Comparison of ENCODE assay signal across 8 cellular contexts in genomic region chr16:29130131-29130711, GRCh38.
DNase-seq lines count a peak whose midpoint lies in the region; ATAC-seq and TF ChIP-seq lines count a peak whose summit lies in the region.
"Not testable (repeated sequence)": the region's sequence is repeated elsewhere in the genome, so short reads cannot be mapped to it uniquely, and the experiment has no call there.

No MANE protein-coding gene starts in this region.

- intact Hi-C loops in esophagus squamous epithelium (cut with DNase I); left ventricle myocardium inferior (cut with micrococcal nuclease); spleen (cut with DNase I; ENCODE audit: low total_unique reads); aorta (cut with DNase I): not testable (repeated sequence)

- not testable (repeated sequence) for TF ChIP-seq CTCF in Peyer's patch (IDR thresholded peaks at IDR 0.05); esophagus squamous epithelium (IDR thresholded peaks at IDR 0.05); left ventricle myocardium inferior (IDR thresholded peaks at IDR 0.05; ENCODE audit: borderline replicate concordance); neutrophil (IDR thresholded peaks at IDR 0.05); spleen (IDR thresholded peaks at IDR 0.05 in 8 of 11, conservative IDR thresholded peaks at IDR 0.05 in 3 of 11); tibial nerve (IDR thresholded peaks at IDR 0.05)

- H3K27me3 ChIP-seq in Peyer's patch; left ventricle myocardium inferior (ENCODE audit: low read depth); neutrophil; spleen (replicated peaks in 1 of 7); tibial nerve; aorta (ENCODE audit: control insufficient read depth in 1 of 2, insufficient read depth in 2 of 2, low read length in 1 of 2): not testable (repeated sequence)
- peaks cover 0 to 25% (median 0%) of the 10 kb centered on the region in 4 donors for H3K27me3 ChIP-seq in esophagus squamous epithelium

- peak; percentile 50 for ATAC-seq in left lobe of liver
- ATAC-seq in aorta (ENCODE audit: low FRiP score), result not testable (repeated sequence)

- DNase-seq in Peyer's patch; esophagus squamous epithelium (lab: John Stamatoyannopoulos, UW); left ventricle myocardium inferior; tibial nerve (ENCODE audit: low spot score in 2 of 2): not testable (repeated sequence)
- peak; percentile 80 for DNase-seq in left lobe of liver (ENCODE audit: low spot score)
- DNase-seq in spleen, result peak; percentile 68
- DNase-seq in aorta, result peak; percentile 43 to 71

- H3K27ac ChIP-seq in Peyer's patch (peak overlapping the region in 3 of 4 donors; percentile 16 to 39 (median 31)), esophagus squamous epithelium (peak overlapping the region; percentile 27 to 82 (median 65)), left ventricle myocardium inferior (replicated peaks) (peak overlapping the region; percentile 75), neutrophil (peak overlapping the region; percentile 69), spleen (peak overlapping the region in 5 of 8 donors; percentile 20 to 79 (median 70)), tibial nerve (peak overlapping the region; percentile 45 to 79 (median 60))
- H3K27ac ChIP-seq in aorta (ENCODE audit: low read depth in 1 of 2, low read length in 2 of 2), result not testable (repeated sequence)

- not testable (repeated sequence) for H3K36me3 ChIP-seq in Peyer's patch; esophagus squamous epithelium; left ventricle myocardium inferior; neutrophil; tibial nerve; aorta (ENCODE audit: control insufficient read depth in 1 of 2, insufficient read depth in 2 of 2, low read length in 1 of 2)
- peaks cover 0 to 15% (median 0%) of the 10 kb centered on the region in 6 donors for H3K36me3 ChIP-seq in spleen

- not testable (repeated sequence) for H3K9me3 ChIP-seq in Peyer's patch; esophagus squamous epithelium; left ventricle myocardium inferior (replicated peaks); neutrophil; spleen; tibial nerve; aorta (ENCODE audit: control insufficient read depth, low read length)

- not testable (repeated sequence) for H3K4me1 ChIP-seq in Peyer's patch; aorta (ENCODE audit: control insufficient read depth in 1 of 2, insufficient read depth in 2 of 2, low read length in 2 of 2)
- H3K4me1 ChIP-seq in esophagus squamous epithelium (peaks cover 0 to 35% (median 5%) of the 10 kb centered on the region in 3 donors), left ventricle myocardium inferior (peaks cover 42% of the 10 kb centered on the region), neutrophil (ENCODE audit: control insufficient read depth in 1 of 2, insufficient read depth in 1 of 2, low read depth in 1 of 2, low read length in 1 of 2) (peaks cover 25 to 36% of the 10 kb centered on the region in 2 experiments), spleen (peaks cover 0 to 58% (median 19%) of the 10 kb centered on the region in 6 donors), tibial nerve (peaks cover 0 to 61% (median 11%) of the 10 kb centered on the region in 4 donors)

- WGBS in esophagus squamous epithelium, 2 donors, result no CpG with 5 or more reads among the region's 25 CpGs
- WGBS in spleen, 5 donors, result 68 to 81% (median 72%) methylated on average over 18 to 25 of the region's 25 CpGs
- WGBS in tibial nerve, 2 donors, result 41 to 61% methylated on average over 11 to 20 of the region's 25 CpGs
- 81 to 88% methylated on average over 18 to 25 of the region's 25 CpGs for WGBS in aorta, 2 donors

- not testable (repeated sequence) for H3K4me3 ChIP-seq in Peyer's patch; esophagus squamous epithelium; left ventricle myocardium inferior; neutrophil (ENCODE audit: low read depth in 1 of 2, low read length in 1 of 2); spleen; tibial nerve; aorta (ENCODE audit: low read length in 2 of 2)

- not testable (repeated sequence) for TF ChIP-seq EP300 in tibial nerve (IDR thresholded peaks at IDR 0.05)

- TF ChIP-seq POLR2A in Peyer's patch (IDR thresholded peaks at IDR 0.05); esophagus squamous epithelium (IDR thresholded peaks at IDR 0.05); spleen (IDR thresholded peaks at IDR 0.05); tibial nerve (IDR thresholded peaks at IDR 0.05): not testable (repeated sequence)
